ENCODE assay signal across 1 cellular context in genomic region chr7:30154111-30154587, GRCh38.
TF ChIP-seq lines count a peak whose summit lies in the region.

No MANE protein-coding gene starts in this region.

TF ChIP-seq in K562, 482 proteins besides CTCF, POLR2A, EP300 and RAD21 (continued from another document and continues in another):
- TF ChIP-seq PRDM10 (IDR thresholded peaks at IDR 0.05; ENCODE audit: partially characterized antibody) = no peak
- TF ChIP-seq TEAD4 (IDR thresholded peaks at IDR 0.05; ENCODE audit: low read length) = peak; percentile 92
- no peak for TF ChIP-seq TEAD4 (CRISPR knock-in tag; IDR thresholded peaks at IDR 0.05; ENCODE audit: borderline replicate concordance)
- no peak for TF ChIP-seq THRB (CRISPR knock-in tag; conservative IDR thresholded peaks at IDR 0.05)
- TF ChIP-seq HDAC2 (IDR thresholded peaks at IDR 0.05) = peak; percentile 91
- peak; percentile 58; the same call in 1 of the 2 replicates for TF ChIP-seq ARID3A (IDR thresholded peaks at IDR 0.05; ENCODE audit: borderline replicate concordance, low read depth, low read length)
- TF ChIP-seq EP400 (IDR thresholded peaks at IDR 0.05) = peak; percentile 43
- no peak for TF ChIP-seq NFATC3 (IDR thresholded peaks at IDR 0.05)
- TF ChIP-seq ZNF280A (IDR thresholded peaks at IDR 0.05; ENCODE audit: low read depth, partially characterized antibody) = no peak
- TF ChIP-seq NCOR1 (IDR thresholded peaks at IDR 0.05) = peak; percentile 73
- TF ChIP-seq USF2 (CRISPR knock-in tag; IDR thresholded peaks at IDR 0.05) = peak; percentile 70; the same call in 1 of the 2 replicates
- TF ChIP-seq FOXK1 (CRISPR knock-in tag; IDR thresholded peaks at IDR 0.05; ENCODE audit: borderline replicate concordance) = no peak
- peak; percentile 86 for TF ChIP-seq ARID1B (IDR thresholded peaks at IDR 0.05)
- no peak for TF ChIP-seq TCF7L2 (IDR thresholded peaks at IDR 0.05; ENCODE audit: low read depth, low read length)
- peak; percentile 77 for TF ChIP-seq PML (IDR thresholded peaks at IDR 0.05; ENCODE audit: low read length)
- TF ChIP-seq NFE2 (IDR thresholded peaks at IDR 0.05; ENCODE audit: low read depth) = peak; percentile 32; the same call in 1 of the 2 replicates
- TF ChIP-seq ZFPM2 (CRISPR knock-in tag; IDR thresholded peaks at IDR 0.05) = no peak
- TF ChIP-seq NEUROD1 (IDR thresholded peaks at IDR 0.05; ENCODE audit: borderline replicate concordance, low read depth, low read length, partially characterized antibody) = no peak
- no peak for TF ChIP-seq PHF8 (IDR thresholded peaks at IDR 0.05; ENCODE audit: borderline replicate concordance, low read length)
- TF ChIP-seq ATF1 (CRISPR knock-in tag; IDR thresholded peaks at IDR 0.05) = no peak
- TF ChIP-seq ATF1 (tag; IDR thresholded peaks at IDR 0.05) = peak; percentile 49; the same call in 1 of the 2 replicates
- no peak for TF ChIP-seq RFX7 (CRISPR knock-in tag; IDR thresholded peaks at IDR 0.05)
- TF ChIP-seq ZNF318 (IDR thresholded peaks at IDR 0.05; ENCODE audit: borderline replicate concordance in 1 of 2, low read depth in 1 of 2) = peak in 1 of 2 experiments; percentile 86; a peak in 2 of 4 replicates
- peak; percentile 59; the same call in 1 of the 2 replicates for TF ChIP-seq STAT5A (IDR thresholded peaks at IDR 0.05; ENCODE audit: borderline replicate concordance, low read length)
- 0 out of 2 replicates have a peak, but pooled peaks have one; percentile 61 for TF ChIP-seq ZNF589 (CRISPR knock-in tag; IDR thresholded peaks at IDR 0.05; ENCODE audit: low read depth)
- no peak for TF ChIP-seq SREBF1 (IDR thresholded peaks at IDR 0.05; ENCODE audit: borderline replicate concordance, low read depth, low read length)
- peak; percentile 76 for TF ChIP-seq PKNOX1 (IDR thresholded peaks at IDR 0.05)
- TF ChIP-seq KLF16 (IDR thresholded peaks at IDR 0.05) = peak; percentile 78
- peak; percentile 35 to 39; a peak in 2 of 4 replicates for TF ChIP-seq TRIM24 (IDR thresholded peaks at IDR 0.05)
- TF ChIP-seq ZNF584 (CRISPR knock-in tag; IDR thresholded peaks at IDR 0.05; ENCODE audit: low read depth) = no peak
- peak; percentile 62 for TF ChIP-seq HDAC3 (IDR thresholded peaks at IDR 0.05; ENCODE audit: borderline replicate concordance, partially characterized antibody)
- no peak for TF ChIP-seq ZNF707 (CRISPR knock-in tag; conservative IDR thresholded peaks at IDR 0.05)
- no peak for TF ChIP-seq ETV5 (CRISPR knock-in tag; IDR thresholded peaks at IDR 0.05; ENCODE audit: low read depth)
- peak; percentile 90 for TF ChIP-seq CBFA2T3 (IDR thresholded peaks at IDR 0.05)
- TF ChIP-seq STAT5B (CRISPR knock-in tag; IDR thresholded peaks at IDR 0.05) = no peak
- no peak for TF ChIP-seq JUNB (CRISPR knock-in tag; conservative IDR thresholded peaks at IDR 0.05)
- 0 out of 4 replicates have a peak, but pooled peaks of 1 of the 2 experiments have one; percentile 54 for TF ChIP-seq MAZ (CRISPR knock-in tag; conservative IDR thresholded peaks at IDR 0.05 in 1 of 2, IDR thresholded peaks at IDR 0.05 in 1 of 2)
- TF ChIP-seq ATF4 (CRISPR knock-in tag; IDR thresholded peaks at IDR 0.05) = no peak
- peak; percentile 20; the same call in 1 of the 2 replicates for TF ChIP-seq ELF1 (tag; IDR thresholded peaks at IDR 0.05)
- TF ChIP-seq KLF10 (CRISPR knock-in tag; IDR thresholded peaks at IDR 0.05) = no peak
- TF ChIP-seq SLC30A9 (CRISPR knock-in tag; IDR thresholded peaks at IDR 0.05) = no peak
- TF ChIP-seq YY1 (IDR thresholded peaks at IDR 0.05; ENCODE audit: borderline replicate concordance in 1 of 3, control insufficient read depth in 1 of 3, extremely low read depth in 1 of 3, insufficient read depth in 3 of 3, insufficient read length in 1 of 3, insufficient replicate concordance in 2 of 3, low read depth in 1 of 3, low read length in 2 of 3) = peak in 1 of 3 experiments; percentile 31
- TF ChIP-seq HMBOX1 (IDR thresholded peaks at IDR 0.05) = peak; percentile 71
